In genomic region chr22:28792491-28793383, GRCh38 we compare ENCODE assay signal across 8 cellular contexts. TPM values are rescaled to one million over a fixed set of nuclear protein-coding genes. Genes with fewer than 3 reads are reported as not detected.
A peak's percentile ranks its signal among the peaks of the same experiment; 100 is the strongest.
DNase-seq lines count a peak whose midpoint lies in the region; ATAC-seq lines count a peak whose summit lies in the region.

No MANE protein-coding gene starts in this region.

- peak; percentile 25 to 46 for ATAC-seq in activated T-cell treated with anti-CD3 and anti-CD28 coated beads, Interleukin-2, amount 50 U/mL, for 72 hours (replicated peaks in 1 of 2)
- peak; percentile 41 for ATAC-seq in HG02885 (IDR thresholded peaks at IDR 0.05; ENCODE audit: poor library complexity, unreplicated experiment)
- peak; percentile 67 for ATAC-seq in stimulated activated naive CD8-positive, alpha-beta T cell treated with anti-CD3 and anti-CD28 coated beads, Interleukin-15, amount 100 ng/mL, for 72 hours

- peaks cover 16 to 29% of the 10 kb centered on the region in 2 donors for H3K36me3 Mint-ChIP-seq in activated T-cell treated with anti-CD3 and anti-CD28 coated beads, Interleukin-2, amount 50 U/mL, for 72 hours (ENCODE audit: insufficient read depth in 2 of 2)

- no peaks in the 10 kb centered on the region for H3K9me3 Mint-ChIP-seq in activated T-cell treated with anti-CD3 and anti-CD28 coated beads, Interleukin-2, amount 50 U/mL, for 72 hours
- H3K9me3 Mint-ChIP-seq in stimulated activated naive CD8-positive, alpha-beta T cell treated with anti-CD3 and anti-CD28 coated beads, Interleukin-15, amount 100 ng/mL, for 72 hours: no peaks in the 10 kb centered on the region

- no peaks in the 10 kb centered on the region for H3K27me3 Mint-ChIP-seq in activated T-cell treated with anti-CD3 and anti-CD28 coated beads, Interleukin-2, amount 50 U/mL, for 72 hours (ENCODE audit: low read depth)
- no peaks in the 10 kb centered on the region for H3K27me3 Mint-ChIP-seq in stimulated activated naive CD8-positive, alpha-beta T cell treated with anti-CD3 and anti-CD28 coated beads, Interleukin-15, amount 100 ng/mL, for 72 hours

- H3K4me1 Mint-ChIP-seq in activated T-cell treated with anti-CD3 and anti-CD28 coated beads, Interleukin-2, amount 50 U/mL, for 72 hours (ENCODE audit: low read depth): peaks cover 63% of the 10 kb centered on the region
- peaks cover 59% of the 10 kb centered on the region for H3K4me1 Mint-ChIP-seq in stimulated activated naive CD8-positive, alpha-beta T cell treated with anti-CD3 and anti-CD28 coated beads, Interleukin-15, amount 100 ng/mL, for 72 hours

- H3K4me3 Mint-ChIP-seq in activated T-cell treated with anti-CD3 and anti-CD28 coated beads, Interleukin-2, amount 50 U/mL, for 72 hours: peak overlapping the region in 1 of 2 donors; percentile 43
- H3K4me3 Mint-ChIP-seq in stimulated activated naive CD8-positive, alpha-beta T cell treated with anti-CD3 and anti-CD28 coated beads, Interleukin-15, amount 100 ng/mL, for 72 hours: no peak overlapping the region

- DNase-seq in activated T-cell treated with anti-CD3 and anti-CD28 coated beads, Interleukin-2, amount 50 U/mL, for 72 hours: peak in 1 of 2 donors; percentile 14
- no peak for DNase-seq in activated T-cell treated with anti-CD3 and anti-CD28 coated beads, Interleukin-2, amount 50 U/mL, for 1 hour
- peak; percentile 58 for DNase-seq in UCSD-AML1 (lab: John Stamatoyannopoulos, UW; ENCODE audit: unreplicated experiment)
- DNase-seq in stimulated activated naive CD8-positive, alpha-beta T cell treated with anti-CD3 and anti-CD28 coated beads, Interleukin-15, amount 100 ng/mL, for 72 hours: peak in 1 of 2 donors; percentile 22
- no peak for DNase-seq in amniotic stem cell (lab: John Stamatoyannopoulos, UW)
- no peak for DNase-seq in COLO829 (ENCODE audit: low spot score)
- DNase-seq in NCI-H345 treated with DMSO at 0.1 percent for 48 hours (lab: John Stamatoyannopoulos, UW; ENCODE audit: unreplicated experiment): no peak

- peak overlapping the region; percentile 73 for H3K27ac Mint-ChIP-seq in activated T-cell treated with anti-CD3 and anti-CD28 coated beads, Interleukin-2, amount 50 U/mL, for 72 hours
- peak overlapping the region in 1 of 2 donors; percentile 76 for H3K27ac Mint-ChIP-seq in stimulated activated naive CD8-positive, alpha-beta T cell treated with anti-CD3 and anti-CD28 coated beads, Interleukin-15, amount 100 ng/mL, for 72 hours

RNA-seq across cellular contexts. Expression of gene XBP1, which starts 7.6 kb away (rescaled TPM):
- 100 to 1,000 TPM; 205 to 209 TPM for total RNA-seq in activated T-cell treated with anti-CD3 and anti-CD28 coated beads, Interleukin-2, amount 50 U/mL, for 72 hours

RNA-seq across cellular contexts. Expression of gene CCDC117, which starts 20.2 kb away (rescaled TPM):
- 10 to 100 TPM; 24.0 to 26.9 TPM for total RNA-seq in activated T-cell treated with anti-CD3 and anti-CD28 coated beads, Interleukin-2, amount 50 U/mL, for 72 hours

RNA-seq across cellular contexts. Expression of gene HSCB, which starts 50.9 kb away (rescaled TPM):
- 10 to 100 TPM; 21.6 to 24.1 TPM for total RNA-seq in activated T-cell treated with anti-CD3 and anti-CD28 coated beads, Interleukin-2, amount 50 U/mL, for 72 hours

RNA-seq across cellular contexts. Expression of gene CHEK2, which starts 51.1 kb away (rescaled TPM):
- total RNA-seq in activated T-cell treated with anti-CD3 and anti-CD28 coated beads, Interleukin-2, amount 50 U/mL, for 72 hours: 10 to 100 TPM; 29.2 to 32.1 TPM
